In genomic region chr18:78770149-78771139, GRCh38 we compare ENCODE assay signal across 1 cellular context.
TF ChIP-seq lines count a peak whose summit lies in the region.

No MANE protein-coding gene starts in this region.

TF ChIP-seq in WTC11, 78 proteins besides CTCF, POLR2A, EP300 and RAD21 (continued from another document):
- TF ChIP-seq PREB (CRISPR knock-in tag; IDR thresholded peaks at IDR 0.05; ENCODE audit: borderline replicate concordance) (no peak), ZNF317 (CRISPR knock-in tag; IDR thresholded peaks at IDR 0.05; ENCODE audit: borderline replicate concordance, low read depth) (no peak), TP53 (CRISPR knock-in tag; IDR thresholded peaks at IDR 0.05) (no peak), TEAD1 (CRISPR knock-in tag; IDR thresholded peaks at IDR 0.05) (no peak), GABPB1 (CRISPR knock-in tag; IDR thresholded peaks at IDR 0.05) (no peak), ERG (CRISPR knock-in tag; IDR thresholded peaks at IDR 0.05) (no peak), PRDM15 (CRISPR knock-in tag; IDR thresholded peaks at IDR 0.05) (no peak), NR2C2 (CRISPR knock-in tag; IDR thresholded peaks at IDR 0.05) (no peak), CREM (CRISPR knock-in tag; IDR thresholded peaks at IDR 0.05) (no peak), CREB1 (CRISPR knock-in tag; IDR thresholded peaks at IDR 0.05) (no peak)
- TF ChIP-seq, protein P1, sequence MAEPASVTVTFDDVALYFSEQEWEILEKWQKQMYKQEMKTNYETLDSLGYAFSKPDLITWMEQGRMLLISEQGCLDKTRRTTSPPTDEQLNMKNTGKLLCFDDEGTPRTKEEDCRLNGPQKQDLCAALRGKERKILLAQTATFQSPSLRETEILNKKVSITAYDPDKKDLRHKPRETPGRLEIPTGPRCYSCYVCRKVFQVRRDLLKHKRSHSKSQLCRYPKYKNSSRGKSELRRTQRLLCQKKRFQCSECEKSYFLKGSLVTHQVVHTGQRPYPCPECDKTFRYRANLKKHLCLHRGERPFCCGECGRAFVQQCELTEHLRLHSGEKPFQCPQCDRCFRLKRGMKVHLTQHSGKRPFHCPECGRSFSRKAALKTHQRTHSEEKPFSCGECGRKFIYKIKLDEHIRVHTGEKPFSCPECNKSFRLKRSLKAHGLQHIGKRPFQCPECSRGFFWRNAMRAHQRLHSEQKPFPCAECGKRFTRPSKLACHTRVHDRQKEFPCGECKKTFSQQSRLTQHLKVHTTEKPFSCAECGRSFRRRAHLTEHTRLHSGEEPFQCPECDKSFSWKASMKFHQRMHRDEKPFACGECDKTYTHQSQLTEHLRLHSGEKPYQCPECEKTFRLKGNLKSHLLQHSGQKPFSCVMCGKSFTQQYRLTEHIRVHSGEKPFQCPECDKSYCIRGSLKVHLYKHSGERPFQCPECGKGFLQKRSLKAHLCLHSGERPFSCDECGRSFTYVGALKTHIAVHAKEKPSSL (CRISPR knock-in tag; conservative IDR thresholded peaks at IDR 0.05), result no peak
- TF ChIP-seq, protein P2, sequence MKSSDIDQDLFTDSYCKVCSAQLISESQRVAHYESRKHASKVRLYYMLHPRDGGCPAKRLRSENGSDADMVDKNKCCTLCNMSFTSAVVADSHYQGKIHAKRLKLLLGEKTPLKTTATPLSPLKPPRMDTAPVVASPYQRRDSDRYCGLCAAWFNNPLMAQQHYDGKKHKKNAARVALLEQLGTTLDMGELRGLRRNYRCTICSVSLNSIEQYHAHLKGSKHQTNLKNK (CRISPR knock-in tag; IDR thresholded peaks at IDR 0.05), result no peak
